In the genomic region with DNA sequence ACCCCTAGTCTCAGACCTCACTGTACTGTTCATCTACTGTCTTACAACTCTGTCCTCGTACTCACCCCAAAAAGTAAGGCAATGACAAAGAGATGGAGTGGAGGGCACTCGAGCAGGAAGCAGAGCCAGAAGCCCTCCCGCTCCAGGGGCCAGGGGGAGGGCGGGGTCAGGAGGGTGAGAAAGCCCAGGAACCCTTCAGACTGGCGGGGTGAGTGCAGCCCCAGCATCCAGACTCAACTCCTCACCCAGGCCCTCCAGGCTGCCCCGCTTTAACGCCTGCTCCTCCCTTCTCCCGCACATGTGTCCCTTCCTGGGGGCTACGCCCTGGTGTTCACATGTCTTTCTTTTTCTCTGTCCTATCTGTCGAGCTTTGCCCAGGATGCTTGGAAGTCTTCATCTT, we compare ENCODE assay signal across 2 cellular contexts.
TF ChIP-seq lines count a peak whose summit lies in the region.

No MANE protein-coding gene starts in this region.

TF ChIP-seq in GM23338, 12 proteins besides CTCF, POLR2A, EP300 and RAD21:
- TF ChIP-seq ZNF114 (CRISPR knock-in tag; IDR thresholded peaks at IDR 0.05): no peak
- TF ChIP-seq CREB1 (CRISPR knock-in tag; IDR thresholded peaks at IDR 0.05; ENCODE audit: low read depth): no peak
- TF ChIP-seq POLR2AphosphoS5 (IDR thresholded peaks at IDR 0.05; ENCODE audit: low read depth): no peak
- no peak for TF ChIP-seq EZH2 (IDR thresholded peaks at IDR 0.05; ENCODE audit: low read depth, unreplicated experiment)

TF ChIP-seq in H1, 55 proteins besides CTCF, POLR2A, EP300 and RAD21:
- no peak for TF ChIP-seq GABPA (IDR thresholded peaks at IDR 0.05; ENCODE audit: borderline replicate concordance, insufficient read depth, low read length)
- TF ChIP-seq RFX5 (IDR thresholded peaks at IDR 0.05; ENCODE audit: borderline replicate concordance, low read depth, low read length): no peak
- TF ChIP-seq SIRT6 (IDR thresholded peaks at IDR 0.05; ENCODE audit: low read length): no peak
- TF ChIP-seq, protein P1, sequence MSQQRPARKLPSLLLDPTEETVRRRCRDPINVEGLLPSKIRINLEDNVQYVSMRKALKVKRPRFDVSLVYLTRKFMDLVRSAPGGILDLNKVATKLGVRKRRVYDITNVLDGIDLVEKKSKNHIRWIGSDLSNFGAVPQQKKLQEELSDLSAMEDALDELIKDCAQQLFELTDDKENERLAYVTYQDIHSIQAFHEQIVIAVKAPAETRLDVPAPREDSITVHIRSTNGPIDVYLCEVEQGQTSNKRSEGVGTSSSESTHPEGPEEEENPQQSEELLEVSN (IDR thresholded peaks at IDR 0.05): 0 out of 2 replicates have a peak, but pooled peaks have one; percentile 21
- no peak for TF ChIP-seq ZNF274 (IDR thresholded peaks at IDR 0.05; ENCODE audit: borderline replicate concordance, extremely low read depth, low read length)
- TF ChIP-seq SRF (IDR thresholded peaks at IDR 0.05; ENCODE audit: low read depth, low read length): no peak
- no peak for TF ChIP-seq BCL11A (IDR thresholded peaks at IDR 0.05; ENCODE audit: low read depth in 2 of 2, low read length in 2 of 2)
- TF ChIP-seq, protein P2, sequence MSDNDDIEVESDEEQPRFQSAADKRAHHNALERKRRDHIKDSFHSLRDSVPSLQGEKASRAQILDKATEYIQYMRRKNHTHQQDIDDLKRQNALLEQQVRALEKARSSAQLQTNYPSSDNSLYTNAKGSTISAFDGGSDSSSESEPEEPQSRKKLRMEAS (IDR thresholded peaks at IDR 0.05): 0 out of 2 replicates have a peak, but pooled peaks have one; percentile 30
- TF ChIP-seq PHF8 (conservative IDR thresholded peaks at IDR 0.05; ENCODE audit: low read depth, low read length): no peak
- TF ChIP-seq MAFK (IDR thresholded peaks at IDR 0.05; ENCODE audit: low read depth, low read length): no peak
- TF ChIP-seq TAF1 (IDR thresholded peaks at IDR 0.05; ENCODE audit: low read depth, low read length): no peak
TF ChIP-seq in H1: peak in this region for 2.
